ENCODE assay signal across 32 cellular contexts in genomic region chr6:148463671-148464070, GRCh38.
A peak's percentile ranks its signal among the peaks of the same experiment; 100 is the strongest.
DNase-seq lines count a peak whose midpoint lies in the region; ATAC-seq and TF ChIP-seq lines count a peak whose summit lies in the region.
"Had no signal": no experiment of that assay in that cellular context is flagged by ENCODE, and none has a peak within 500 bp of the region (broad histone marks: within the 10 kb centered on the region; RNA-seq: fewer than 3 reads in every experiment).

No MANE protein-coding gene starts in this region.

- intact Hi-C loops in lower lobe of right lung (cut with DNase I), result no loop called here
- intact Hi-C loops in ascending aorta (cut with DNase I), result loop anchor here (1.0 to 5.0 kb wide), 3 partner anchors 121 to 286 kb away; partner anchors contain the start of gene SASH1

- no peaks in the 10 kb centered on the region for H3K9me2 ChIP-seq in GM23338 (ENCODE audit: insufficient read depth)

- H3K4me2 ChIP-seq in GM23338, result no peak overlapping the region
- no peak overlapping the region for H3K4me2 ChIP-seq in osteoblast (ENCODE audit: insufficient read depth, low read length)

- H3K27ac ChIP-seq in GM23338 (ENCODE audit: low read depth) (no peak overlapping the region), lower lobe of right lung (peak overlapping the region; percentile 13), substantia nigra (ENCODE audit: low read depth, low read length, poor library complexity, severe bottlenecking) (peak overlapping the region; percentile 0), ascending aorta (peak overlapping the region in 1 of 2 donors; percentile 4), osteoblast (ENCODE audit: low read depth, low read length) (no peak overlapping the region)
- H3K27ac ChIP-seq: HL-60, prostate gland, RWPE1 had no signal

- H3K9me3 Mint-ChIP-seq in GM23338, result no peaks in the 10 kb centered on the region
- H3K9me3 Mint-ChIP-seq: activated CD4-positive, alpha-beta T cell treated with anti-CD3 and anti-CD28 coated beads, Interleukin-2, amount 10 ng/mL, durations not matched to agents 24 days and 14 days; activated naive CD8-positive, alpha-beta T cell treated with anti-CD3 and anti-CD28 coated beads for 36 hours; CD8-positive, alpha-beta memory T cell; endodermal cell; T-cell; WTC11 had no signal

- no peak overlapping the region for H3K4me3 ChIP-seq in GM23338
- no peak overlapping the region for H3K4me3 ChIP-seq in lower lobe of right lung
- H3K4me3 ChIP-seq in ascending aorta, result no peak overlapping the region
- H3K4me3 ChIP-seq in osteoblast (ENCODE audit: insufficient read depth, low read length), result no peak overlapping the region
- H3K4me3 ChIP-seq: left lung, prostate gland, sigmoid colon had no signal

- H4K20me1 ChIP-seq in GM23338 (replicated peaks; ENCODE audit: insufficient read depth), result 0 out of 2 replicates have a peak, but pooled peaks cover 7% of the 10 kb centered on the region
- H4K20me1 ChIP-seq in osteoblast (ENCODE audit: insufficient read depth, low read length), result no peaks in the 10 kb centered on the region

- H3K4me1 Mint-ChIP-seq in GM23338, result peaks cover 22% of the 10 kb centered on the region

- DNase-seq in GM23338 (ENCODE audit: low spot score) (no peak), NCI-H524 (lab: John Stamatoyannopoulos, UW) (peak; percentile 32 to 69), lower lobe of right lung (no peak), substantia nigra (lab: John Stamatoyannopoulos, UW) (no peak), ascending aorta (ENCODE audit: low spot score in 2 of 2) (no peak), osteoblast (ENCODE audit: insufficient read length, low spot score, missing footprints) (no peak)
- DNase-seq: ACHN; activated CD4-positive, alpha-beta T cell treated with anti-CD3 and anti-CD28 coated beads, Interleukin-2, amount 10 ng/mL, durations not matched to agents 24 days and 14 days; activated effector memory CD4-positive, alpha-beta T cell treated with anti-CD3 and anti-CD28 coated beads, Interleukin-2, amount 50 U/mL, for 16 hours; activated naive CD8-positive, alpha-beta T cell treated with anti-CD3 and anti-CD28 coated beads for 36 hours; anterior cingulate cortex; CD8-positive, alpha-beta memory T cell; cortex of kidney; DMS 273 treated with DMSO at 0.1 percent for 48 hours; endodermal cell; head of caudate nucleus; islet precursor cell; KG1; left lung; MM.1S; NCI-H1436 treated with DMSO at 0.1 percent for 48 hours; NCI-H2107; NCI-H446; sigmoid colon; stimulated activated CD4-positive, alpha-beta T cell treated with anti-CD3 and anti-CD28 coated beads, Interleukin-4, amount 100 ng/mL, for 4 hours; T-cell had no signal

- no peaks in the 10 kb centered on the region for H3K36me3 Mint-ChIP-seq in GM23338 (ENCODE audit: low read depth)
- H3K36me3 Mint-ChIP-seq: activated naive CD8-positive, alpha-beta T cell treated with anti-CD3 and anti-CD28 coated beads for 36 hours; CD8-positive, alpha-beta memory T cell; T-cell; WTC11 had no signal

- ATAC-seq in GM23338 (no peak), lower lobe of right lung (no peak), GM21390 (IDR thresholded peaks at IDR 0.05; ENCODE audit: unreplicated experiment) (no peak)
- ATAC-seq: esophagus mucosa, left lung, T-cell had no signal

- H3K27me3 ChIP-seq in GM23338 (ENCODE audit: insufficient read depth), result no peaks in the 10 kb centered on the region
- H3K27me3 ChIP-seq in lower lobe of right lung (ENCODE audit: low read depth), result no peaks in the 10 kb centered on the region
- H3K27me3 ChIP-seq in ascending aorta, result no peaks in the 10 kb centered on the region
- no peaks in the 10 kb centered on the region for H3K27me3 ChIP-seq in osteoblast (ENCODE audit: insufficient read depth, low read length)
- H3K27me3 ChIP-seq: left lung, sigmoid colon had no signal

- no peaks in the 10 kb centered on the region for H3F3A ChIP-seq in GM23338 (replicated peaks; ENCODE audit: low read depth)

- no peak for TF ChIP-seq CTCF in GM23338 (conservative IDR thresholded peaks at IDR 0.05; ENCODE audit: low read depth in 2 of 2)
- no peak for TF ChIP-seq CTCF in lower lobe of right lung (IDR thresholded peaks at IDR 0.05)
- TF ChIP-seq CTCF in ascending aorta (IDR thresholded peaks at IDR 0.05), result no peak
- TF ChIP-seq CTCF in osteoblast (IDR thresholded peaks at IDR 0.05; ENCODE audit: extremely low read depth, low read depth, low read length), result no peak

- no peaks in the 10 kb centered on the region for H3K36me3 ChIP-seq in GM23338 (ENCODE audit: insufficient read depth)
- peaks cover 5% of the 10 kb centered on the region for H3K36me3 ChIP-seq in lower lobe of right lung
- H3K36me3 ChIP-seq in ascending aorta, result no peaks in the 10 kb centered on the region
- no peaks in the 10 kb centered on the region for H3K36me3 ChIP-seq in osteoblast (ENCODE audit: insufficient read depth, low read length)
- H3K36me3 ChIP-seq: left lung, prostate gland, sigmoid colon had no signal

- no peak overlapping the region for H3K4me3 Mint-ChIP-seq in GM23338
- H3K4me3 Mint-ChIP-seq: activated CD4-positive, alpha-beta T cell treated with anti-CD3 and anti-CD28 coated beads, Interleukin-2, amount 10 ng/mL, durations not matched to agents 24 days and 14 days; activated naive CD8-positive, alpha-beta T cell treated with anti-CD3 and anti-CD28 coated beads for 36 hours; CD8-positive, alpha-beta memory T cell; endodermal cell; T-cell; WTC11 had no signal

- peak overlapping the region; percentile 11 for H3K27ac Mint-ChIP-seq in GM23338
- H3K27ac Mint-ChIP-seq: activated CD4-positive, alpha-beta T cell treated with anti-CD3 and anti-CD28 coated beads, Interleukin-2, amount 10 ng/mL, durations not matched to agents 24 days and 14 days; activated naive CD8-positive, alpha-beta T cell treated with anti-CD3 and anti-CD28 coated beads for 36 hours; endodermal cell; T-cell; WTC11 had no signal

- H3K4me1 ChIP-seq in GM23338 (ENCODE audit: insufficient read depth) (peaks cover 9% of the 10 kb centered on the region; the same call in 1 of the 2 replicates), lower lobe of right lung (peaks cover 53% of the 10 kb centered on the region), ascending aorta (peaks cover 14 to 24% of the 10 kb centered on the region in 2 donors), osteoblast (ENCODE audit: insufficient read depth, low read length) (peaks cover 24% of the 10 kb centered on the region)
- H3K4me1 ChIP-seq: prostate gland had no signal

- H2AFZ ChIP-seq in GM23338 (no peak overlapping the region), osteoblast (ENCODE audit: low read length) (no peak overlapping the region)

- H3K79me2 ChIP-seq in GM23338 (replicated peaks; ENCODE audit: insufficient read depth), result 0 out of 2 replicates have a peak, but pooled peaks cover 6% of the 10 kb centered on the region
- H3K79me2 ChIP-seq in osteoblast (ENCODE audit: insufficient read depth, low read length), result no peaks in the 10 kb centered on the region

- no peaks in the 10 kb centered on the region for H3K9me3 ChIP-seq in lower lobe of right lung
- H3K9me3 ChIP-seq in ascending aorta, result no peaks in the 10 kb centered on the region
- H3K9me3 ChIP-seq in osteoblast (ENCODE audit: low read depth, low read length), result no peaks in the 10 kb centered on the region
- H3K9me3 ChIP-seq: left lung, prostate gland, sigmoid colon had no signal

- no peaks in the 10 kb centered on the region for H3K27me3 Mint-ChIP-seq in GM23338 (ENCODE audit: insufficient read depth, low read depth, poor library complexity)

TF ChIP-seq in GM23338, 12 proteins besides CTCF, POLR2A, EP300 and RAD21 (continues in another document):
- TF ChIP-seq ZNF331 (CRISPR knock-in tag; IDR thresholded peaks at IDR 0.05; ENCODE audit: low read depth), result no peak
- TF ChIP-seq REST (IDR thresholded peaks at IDR 0.05; ENCODE audit: unreplicated experiment), result no peak
- no peak for TF ChIP-seq STAT1 (IDR thresholded peaks at IDR 0.05; ENCODE audit: unreplicated experiment)
- no peak for TF ChIP-seq CREB1 (CRISPR knock-in tag; IDR thresholded peaks at IDR 0.05; ENCODE audit: low read depth)
- no peak for TF ChIP-seq ETS1 (IDR thresholded peaks at IDR 0.05)
- TF ChIP-seq JUNB (IDR thresholded peaks at IDR 0.05; ENCODE audit: unreplicated experiment), result no peak
- no peak for TF ChIP-seq EZH2 (IDR thresholded peaks at IDR 0.05; ENCODE audit: low read depth, unreplicated experiment)
- TF ChIP-seq ZNF114 (CRISPR knock-in tag; IDR thresholded peaks at IDR 0.05), result no peak

Comparison
In these comparisons a context has a peak if more than half of its experiments do, and no peak if none do; other contexts are left out.
1. DNase-seq: peak in NCI-H524 (2 of 2); none in GM23338 (single experiment), lower lobe of right lung (single experiment), substantia nigra (0 of 49), ascending aorta (0 of 2) and osteoblast (single experiment).
2. H3K27ac ChIP-seq: peak in lower lobe of right lung (single experiment) and substantia nigra (single experiment); none in GM23338 (single experiment) and osteoblast (single experiment).